Comparison of ENCODE assay signal across 15 cellular contexts in the genomic region with DNA sequence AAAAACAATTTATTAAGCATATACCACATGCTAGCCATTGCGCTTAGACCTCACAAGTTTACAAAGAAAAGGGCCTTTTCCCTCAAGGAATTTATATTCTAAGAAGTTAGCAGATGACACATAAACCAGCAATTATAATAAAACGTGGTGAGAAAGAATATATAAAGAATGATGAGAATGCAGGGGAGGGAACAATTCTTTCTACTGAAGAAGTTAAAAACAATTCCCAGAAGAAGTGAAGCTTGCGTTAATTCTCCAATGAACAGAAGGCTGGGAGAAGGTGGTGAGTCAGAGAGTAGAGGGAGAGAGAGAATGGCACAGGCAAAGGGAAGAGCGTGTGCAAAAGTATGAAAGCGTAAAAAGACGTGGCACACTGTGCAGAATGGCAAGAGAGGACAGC.
DNase-seq lines count a peak whose midpoint lies in the region; TF ChIP-seq lines count a peak whose summit lies in the region.
"Had no signal": no experiment of that assay in that cellular context is flagged by ENCODE, and none has a peak within 500 bp of the region (broad histone marks: within the 10 kb centered on the region; RNA-seq: fewer than 3 reads in every experiment).

No MANE protein-coding gene starts in this region.

- TF ChIP-seq CTCF in AG10803 (conservative IDR thresholded peaks at IDR 0.05; ENCODE audit: low read length) (no peak), epithelial cell of esophagus (IDR thresholded peaks at IDR 0.05; ENCODE audit: insufficient read depth, low read depth, low read length, missing control alignments) (no peak)

- DNase-seq in AG10803 (ENCODE audit: low read depth) (peak; percentile 86), M059J (ENCODE audit: low read depth) (peak; percentile 87), epithelial cell of esophagus (ENCODE audit: low read depth) (peak; percentile 7), non-pigmented ciliary epithelial cell (ENCODE audit: low read depth) (peak; percentile 73), AML-193 (lab: John Stamatoyannopoulos, UW) (no peak), NCI-H2196 treated with DMSO at 0.1 percent for 48 hours (lab: John Stamatoyannopoulos, UW; ENCODE audit: unreplicated experiment) (no peak)
- no peak for DNase-seq in activated CD8-positive, alpha-beta memory T cell treated with anti-CD3 and anti-CD28 coated beads, Interleukin-2, amount 50 U/mL, for 48 hours
- DNase-seq in activated CD4-positive, alpha-beta T cell treated with anti-CD3 and anti-CD28 coated beads, Interleukin-2, amount 50 U/mL, for 4 hours: no peak
- DNase-seq: activated CD4-positive, alpha-beta T cell treated with anti-CD3 and anti-CD28 coated beads, Interleukin-2, amount 50 U/mL, for 48 hours; adrenal gland; colonic mucosa; NCI-H524; pancreas; spleen; stimulated activated naive CD4-positive, alpha-beta T cell treated with Interleukin-2 at 50 U/mL for 16 hours had no signal

- H3K4me3 ChIP-seq in AG10803 (ENCODE audit: low read length): no peak overlapping the region
- no peak overlapping the region for H3K4me3 ChIP-seq in epithelial cell of esophagus (ENCODE audit: low read length)
- H3K4me3 ChIP-seq: adrenal gland, colonic mucosa, pancreas, spleen had no signal

Comparison
In these comparisons a context has a peak if more than half of its experiments do, and no peak if none do; other contexts are left out.
1. DNase-seq: peak in AG10803 (single experiment), M059J (single experiment), epithelial cell of esophagus (single experiment) and non-pigmented ciliary epithelial cell (single experiment); none in activated CD8-positive, alpha-beta memory T cell treated with anti-CD3 and anti-CD28 coated beads, Interleukin-2, amount 50 U/mL, for 48 hours (single experiment), activated CD4-positive, alpha-beta T cell treated with anti-CD3 and anti-CD28 coated beads, Interleukin-2, amount 50 U/mL, for 4 hours (0 of 2), AML-193 (0 of 2) and NCI-H2196 treated with DMSO at 0.1 percent for 48 hours (single experiment).